Comparison of ENCODE assay signal across 1 cellular context in genomic region chr11:2398664-2399355, GRCh38.
TF ChIP-seq lines count a peak whose summit lies in the region.

No MANE protein-coding gene starts in this region.

TF ChIP-seq in GM23338, 12 proteins besides CTCF, POLR2A, EP300 and RAD21 (continued from another document):
- TF ChIP-seq, protein P1, sequence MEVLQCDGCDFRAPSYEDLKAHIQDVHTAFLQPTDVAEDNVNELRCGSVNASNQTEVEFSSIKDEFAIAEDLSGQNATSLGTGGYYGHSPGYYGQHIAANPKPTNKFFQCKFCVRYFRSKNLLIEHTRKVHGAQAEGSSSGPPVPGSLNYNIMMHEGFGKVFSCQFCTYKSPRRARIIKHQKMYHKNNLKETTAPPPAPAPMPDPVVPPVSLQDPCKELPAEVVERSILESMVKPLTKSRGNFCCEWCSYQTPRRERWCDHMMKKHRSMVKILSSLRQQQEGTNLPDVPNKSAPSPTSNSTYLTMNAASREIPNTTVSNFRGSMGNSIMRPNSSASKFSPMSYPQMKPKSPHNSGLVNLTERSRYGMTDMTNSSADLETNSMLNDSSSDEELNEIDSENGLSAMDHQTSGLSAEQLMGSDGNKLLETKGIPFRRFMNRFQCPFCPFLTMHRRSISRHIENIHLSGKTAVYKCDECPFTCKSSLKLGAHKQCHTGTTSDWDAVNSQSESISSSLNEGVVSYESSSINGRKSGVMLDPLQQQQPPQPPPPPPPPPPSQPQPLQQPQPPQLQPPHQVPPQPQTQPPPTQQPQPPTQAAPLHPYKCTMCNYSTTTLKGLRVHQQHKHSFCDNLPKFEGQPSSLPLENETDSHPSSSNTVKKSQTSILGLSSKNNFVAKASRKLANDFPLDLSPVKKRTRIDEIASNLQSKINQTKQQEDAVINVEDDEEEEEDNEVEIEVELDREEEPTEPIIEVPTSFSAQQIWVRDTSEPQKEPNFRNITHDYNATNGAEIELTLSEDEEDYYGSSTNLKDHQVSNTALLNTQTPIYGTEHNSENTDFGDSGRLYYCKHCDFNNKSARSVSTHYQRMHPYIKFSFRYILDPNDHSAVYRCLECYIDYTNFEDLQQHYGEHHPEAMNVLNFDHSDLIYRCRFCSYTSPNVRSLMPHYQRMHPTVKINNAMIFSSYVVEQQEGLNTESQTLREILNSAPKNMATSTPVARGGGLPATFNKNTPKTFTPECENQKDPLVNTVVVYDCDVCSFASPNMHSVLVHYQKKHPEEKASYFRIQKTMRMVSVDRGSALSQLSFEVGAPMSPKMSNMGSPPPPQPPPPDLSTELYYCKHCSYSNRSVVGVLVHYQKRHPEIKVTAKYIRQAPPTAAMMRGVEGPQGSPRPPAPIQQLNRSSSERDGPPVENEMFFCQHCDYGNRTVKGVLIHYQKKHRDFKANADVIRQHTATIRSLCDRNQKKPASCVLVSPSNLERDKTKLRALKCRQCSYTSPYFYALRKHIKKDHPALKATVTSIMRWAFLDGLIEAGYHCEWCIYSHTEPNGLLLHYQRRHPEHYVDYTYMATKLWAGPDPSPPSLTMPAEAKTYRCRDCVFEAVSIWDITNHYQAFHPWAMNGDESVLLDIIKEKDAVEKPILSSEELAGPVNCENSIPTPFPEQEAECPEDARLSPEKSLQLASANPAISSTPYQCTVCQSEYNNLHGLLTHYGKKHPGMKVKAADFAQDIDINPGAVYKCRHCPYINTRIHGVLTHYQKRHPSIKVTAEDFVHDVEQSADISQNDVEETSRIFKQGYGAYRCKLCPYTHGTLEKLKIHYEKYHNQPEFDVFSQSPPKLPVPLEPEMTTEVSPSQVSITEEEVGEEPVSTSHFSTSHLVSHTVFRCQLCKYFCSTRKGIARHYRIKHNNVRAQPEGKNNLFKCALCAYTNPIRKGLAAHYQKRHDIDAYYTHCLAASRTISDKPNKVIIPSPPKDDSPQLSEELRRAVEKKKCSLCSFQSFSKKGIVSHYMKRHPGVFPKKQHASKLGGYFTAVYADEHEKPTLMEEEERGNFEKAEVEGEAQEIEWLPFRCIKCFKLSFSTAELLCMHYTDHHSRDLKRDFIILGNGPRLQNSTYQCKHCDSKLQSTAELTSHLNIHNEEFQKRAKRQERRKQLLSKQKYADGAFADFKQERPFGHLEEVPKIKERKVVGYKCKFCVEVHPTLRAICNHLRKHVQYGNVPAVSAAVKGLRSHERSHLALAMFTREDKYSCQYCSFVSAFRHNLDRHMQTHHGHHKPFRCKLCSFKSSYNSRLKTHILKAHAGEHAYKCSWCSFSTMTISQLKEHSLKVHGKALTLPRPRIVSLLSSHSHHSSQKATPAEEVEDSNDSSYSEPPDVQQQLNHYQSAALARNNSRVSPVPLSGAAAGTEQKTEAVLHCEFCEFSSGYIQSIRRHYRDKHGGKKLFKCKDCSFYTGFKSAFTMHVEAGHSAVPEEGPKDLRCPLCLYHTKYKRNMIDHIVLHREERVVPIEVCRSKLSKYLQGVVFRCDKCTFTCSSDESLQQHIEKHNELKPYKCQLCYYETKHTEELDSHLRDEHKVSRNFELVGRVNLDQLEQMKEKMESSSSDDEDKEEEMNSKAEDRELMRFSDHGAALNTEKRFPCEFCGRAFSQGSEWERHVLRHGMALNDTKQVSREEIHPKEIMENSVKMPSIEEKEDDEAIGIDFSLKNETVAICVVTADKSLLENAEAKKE (CRISPR knock-in tag; IDR thresholded peaks at IDR 0.05), result no peak
- TF ChIP-seq ZNF331 (CRISPR knock-in tag; IDR thresholded peaks at IDR 0.05; ENCODE audit: low read depth), result no peak
- TF ChIP-seq, protein P2, sequence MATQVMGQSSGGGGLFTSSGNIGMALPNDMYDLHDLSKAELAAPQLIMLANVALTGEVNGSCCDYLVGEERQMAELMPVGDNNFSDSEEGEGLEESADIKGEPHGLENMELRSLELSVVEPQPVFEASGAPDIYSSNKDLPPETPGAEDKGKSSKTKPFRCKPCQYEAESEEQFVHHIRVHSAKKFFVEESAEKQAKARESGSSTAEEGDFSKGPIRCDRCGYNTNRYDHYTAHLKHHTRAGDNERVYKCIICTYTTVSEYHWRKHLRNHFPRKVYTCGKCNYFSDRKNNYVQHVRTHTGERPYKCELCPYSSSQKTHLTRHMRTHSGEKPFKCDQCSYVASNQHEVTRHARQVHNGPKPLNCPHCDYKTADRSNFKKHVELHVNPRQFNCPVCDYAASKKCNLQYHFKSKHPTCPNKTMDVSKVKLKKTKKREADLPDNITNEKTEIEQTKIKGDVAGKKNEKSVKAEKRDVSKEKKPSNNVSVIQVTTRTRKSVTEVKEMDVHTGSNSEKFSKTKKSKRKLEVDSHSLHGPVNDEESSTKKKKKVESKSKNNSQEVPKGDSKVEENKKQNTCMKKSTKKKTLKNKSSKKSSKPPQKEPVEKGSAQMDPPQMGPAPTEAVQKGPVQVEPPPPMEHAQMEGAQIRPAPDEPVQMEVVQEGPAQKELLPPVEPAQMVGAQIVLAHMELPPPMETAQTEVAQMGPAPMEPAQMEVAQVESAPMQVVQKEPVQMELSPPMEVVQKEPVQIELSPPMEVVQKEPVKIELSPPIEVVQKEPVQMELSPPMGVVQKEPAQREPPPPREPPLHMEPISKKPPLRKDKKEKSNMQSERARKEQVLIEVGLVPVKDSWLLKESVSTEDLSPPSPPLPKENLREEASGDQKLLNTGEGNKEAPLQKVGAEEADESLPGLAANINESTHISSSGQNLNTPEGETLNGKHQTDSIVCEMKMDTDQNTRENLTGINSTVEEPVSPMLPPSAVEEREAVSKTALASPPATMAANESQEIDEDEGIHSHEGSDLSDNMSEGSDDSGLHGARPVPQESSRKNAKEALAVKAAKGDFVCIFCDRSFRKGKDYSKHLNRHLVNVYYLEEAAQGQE (IDR thresholded peaks at IDR 0.05; ENCODE audit: unreplicated experiment), result no peak
- TF ChIP-seq EZH2phosphoT487 (IDR thresholded peaks at IDR 0.05; ENCODE audit: unreplicated experiment), result no peak
TF ChIP-seq in GM23338: peak in this region for 0.
